ENCODE assay signal across 23 cellular contexts in the genomic region with DNA sequence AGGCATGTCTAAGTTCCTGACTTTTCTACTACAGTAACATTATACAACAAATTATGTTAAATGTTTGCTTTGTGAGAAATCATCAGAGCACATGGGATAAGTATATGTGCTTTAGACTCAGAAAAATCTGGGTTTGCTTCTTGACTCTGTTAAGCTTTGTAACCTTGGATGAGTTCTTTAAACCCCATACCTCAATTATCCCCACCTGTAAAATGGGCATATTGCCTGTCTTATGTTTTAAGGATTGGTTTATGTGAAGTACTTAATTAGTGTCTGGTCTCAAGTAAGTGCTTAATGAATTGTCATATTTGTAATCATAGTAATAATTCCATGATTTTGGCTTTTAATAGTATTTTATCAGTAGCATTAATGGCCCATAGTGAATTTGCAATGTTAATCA.
"Had no signal": no experiment of that assay in that cellular context is flagged by ENCODE, and none has a peak within 500 bp of the region (broad histone marks: within the 10 kb centered on the region; RNA-seq: fewer than 3 reads in every experiment).

No MANE protein-coding gene starts in this region.

- H3K36me3 ChIP-seq: left lung, lower lobe of right lung had no signal

- DNase-seq: dermis blood vessel endothelial cell; dorsolateral prefrontal cortex; effector CD4-positive, alpha-beta T cell; effector memory CD4-positive, alpha-beta T cell; foreskin keratinocyte; heart left ventricle; hypothalamus; immature natural killer cell; islet precursor cell; left cardiac atrium; left lung; left ventricle myocardium superior; lower lobe of right lung; mesenchymal stem cell; mucosa of descending colon; naive B cell had no signal

- H3K4me2 ChIP-seq: hepatocyte had no signal

- H3K79me2 ChIP-seq: hepatocyte had no signal

- H2AFZ ChIP-seq: hepatocyte had no signal

- H3K9me3 ChIP-seq: esophagus muscularis mucosa, gastroesophageal sphincter, heart left ventricle, left lung, lower lobe of right lung, mucosa of descending colon had no signal

- H3K4me1 ChIP-seq: foreskin keratinocyte, gastroesophageal sphincter, heart left ventricle, left lung, lower lobe of right lung had no signal

- FAIRE-seq: colon, endothelial cell of umbilical vein, frontal cortex had no signal

- H3K27ac ChIP-seq: coronary artery, dorsolateral prefrontal cortex, esophagus muscularis mucosa, foreskin keratinocyte, gastroesophageal sphincter, heart left ventricle, hepatocyte, left lung, lower lobe of right lung had no signal

- H3K27me3 ChIP-seq: dorsolateral prefrontal cortex, esophagus muscularis mucosa, foreskin keratinocyte, gastroesophageal sphincter, heart left ventricle, hepatocyte, left lung had no signal

- H3K4me3 ChIP-seq: coronary artery, dorsolateral prefrontal cortex, esophagus muscularis mucosa, gastroesophageal sphincter, heart left ventricle, hepatocyte, left lung, lower lobe of right lung, mucosa of descending colon had no signal
